ENCODE assay signal across 8 cellular contexts in the genomic region with DNA sequence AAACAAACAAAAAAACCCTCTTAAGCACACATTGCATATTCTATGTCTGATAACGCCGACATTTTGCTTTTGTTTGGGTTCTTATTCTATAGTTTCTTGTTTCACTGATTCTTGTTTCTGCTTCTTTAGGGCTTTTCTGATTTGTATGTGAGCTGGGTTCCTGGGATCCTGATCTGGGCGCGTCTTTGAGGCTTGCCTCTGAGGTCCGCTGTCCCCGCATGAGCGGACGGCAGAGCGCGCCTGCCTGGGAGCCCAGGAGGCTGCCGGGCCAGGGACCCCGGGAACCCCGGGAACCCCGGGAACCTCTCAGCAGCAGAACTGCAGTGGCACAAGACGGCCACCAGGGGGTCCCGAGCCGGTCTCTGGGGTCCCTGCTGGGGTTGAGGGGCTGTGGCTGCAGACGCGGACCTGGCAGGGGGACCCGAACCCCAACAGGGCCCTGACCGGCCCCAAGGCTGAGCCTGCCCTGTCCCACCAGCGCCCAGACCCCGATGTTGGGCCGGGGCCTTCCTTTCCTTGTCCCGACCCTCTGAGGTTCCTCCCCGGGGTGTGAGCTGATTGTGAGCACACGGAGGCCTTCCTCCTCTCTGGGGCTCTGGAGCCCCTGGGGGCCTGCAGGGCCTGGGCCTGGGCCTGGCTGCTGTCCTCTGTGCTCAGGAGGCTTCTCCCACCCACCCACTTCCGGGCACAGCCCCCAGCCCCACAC. TPM values are rescaled to one million over a fixed set of nuclear protein-coding genes. Genes with fewer than 3 reads are reported as not detected.
DNase-seq lines count a peak whose midpoint lies in the region; ATAC-seq, FAIRE-seq and TF ChIP-seq lines count a peak whose summit lies in the region.
"Not testable (repeated sequence)": the region's sequence is repeated elsewhere in the genome, so short reads cannot be mapped to it uniquely, and the experiment has no call there.

No MANE protein-coding gene starts in this region.

- not testable (repeated sequence) for H3K9me1 ChIP-seq in endothelial cell of umbilical vein (replicated peaks; ENCODE audit: control insufficient read depth, extremely low read depth, insufficient read depth, low read length)

- H3K9ac ChIP-seq in endothelial cell of umbilical vein (replicated peaks; ENCODE audit: extremely low read depth, insufficient read depth, low read length): not testable (repeated sequence)

- intact Hi-C loops in CD8-positive, alpha-beta T cell (cut with DNase I, micrococcal nuclease): loop anchor here in 1 of 2 experiments (10.0 kb wide), 1 partner anchor 386 kb away; no protein-coding TSS in a partner anchor
- intact Hi-C loops in PC-9 (cut with micrococcal nuclease; ENCODE audit: unreplicated experiment); upper lobe of right lung (cut with DNase I): not testable (repeated sequence)
- intact Hi-C loops in endothelial cell of umbilical vein (cut with micrococcal nuclease): loop anchor here (10.0 kb wide), 1 partner anchor 596 kb away; no protein-coding TSS in a partner anchor

- TF ChIP-seq POLR2A in endothelial cell of umbilical vein (IDR thresholded peaks at IDR 0.05; ENCODE audit: low read depth, low read length): not testable (repeated sequence)

- not testable (repeated sequence) for H4K20me1 ChIP-seq in PC-9 (ENCODE audit: insufficient read depth); endothelial cell of umbilical vein (replicated peaks; ENCODE audit: control insufficient read depth, extremely low read depth, insufficient read depth, low read length)

- not testable (repeated sequence) for H3K4me3 Mint-ChIP-seq in CD8-positive, alpha-beta T cell; immature natural killer cell

- CTCF ChIA-PET in CD8-positive, alpha-beta T cell (lab: Charles Lee): interaction anchor here (0.7 kb wide), 1 partner anchor 9 kb away, joined by 3 read pairs; no protein-coding TSS in a partner anchor
- CTCF ChIA-PET in PC-9 (lab: Charles Lee); endothelial cell of umbilical vein (lab: Charles Lee): not testable (repeated sequence)

- H3K27ac Mint-ChIP-seq in CD8-positive, alpha-beta T cell; immature natural killer cell: not testable (repeated sequence)

- ATAC-seq in CD8-positive, alpha-beta T cell: peak; percentile 58
- ATAC-seq in GM21723 (IDR thresholded peaks at IDR 0.05; ENCODE audit: unreplicated experiment): peak; percentile 34
- ATAC-seq in upper lobe of right lung: peak; percentile 14

- not testable (repeated sequence) for H3K4me1 Mint-ChIP-seq in CD8-positive, alpha-beta T cell (ENCODE audit: low read depth); immature natural killer cell

- dilution Hi-C loops in endothelial cell of umbilical vein (cut with MboI; ENCODE audit: extremely low pct_ligation_motif_present, low sequenced_read_pairs): not testable (repeated sequence)

- DNase-seq in CD8-positive, alpha-beta T cell; PC-9; endothelial cell of umbilical vein (ENCODE audit: low read depth, low spot score): not testable (repeated sequence)
- DNase-seq in activated T-cell treated with anti-CD3 and anti-CD28 coated beads, Interleukin-2, amount 50 U/mL, for 48 hours: peak; percentile 29 to 44
- peak in 2 of 3 donors; percentile 5 to 12 for DNase-seq in immature natural killer cell
- peak; percentile 39 for DNase-seq in upper lobe of right lung

- BruUV-seq in PC-9 (replicated peaks; lab: Mats Ljungman, UMichigan); endothelial cell of umbilical vein (replicated peaks; lab: Mats Ljungman, UMichigan): not testable (repeated sequence)

- not testable (repeated sequence) for H3K36me3 Mint-ChIP-seq in CD8-positive, alpha-beta T cell; immature natural killer cell

- TF ChIP-seq CTCF in CD8-positive, alpha-beta T cell (IDR thresholded peaks at IDR 0.05): peak; percentile 44
- peak; percentile 53 for TF ChIP-seq CTCF in PC-9 (conservative IDR thresholded peaks at IDR 0.05)
- peak in 1 of 2 donors; percentile 7 for TF ChIP-seq CTCF in endothelial cell of umbilical vein (IDR thresholded peaks at IDR 0.05; ENCODE audit: extremely low read depth in 1 of 2, insufficient read depth in 1 of 2, low read depth in 1 of 2, low read length in 2 of 2)
- peak; percentile 39 for TF ChIP-seq CTCF in neutrophil (IDR thresholded peaks at IDR 0.05)
- not testable (repeated sequence) for TF ChIP-seq CTCF in upper lobe of right lung (IDR thresholded peaks at IDR 0.05)

- H3F3A ChIP-seq in PC-9 (ENCODE audit: insufficient read depth, low read depth): not testable (repeated sequence)

- not testable (repeated sequence) for H3K9me3 Mint-ChIP-seq in CD8-positive, alpha-beta T cell; immature natural killer cell

- not testable (repeated sequence) for H3K9me2 ChIP-seq in PC-9 (ENCODE audit: insufficient read depth)

- H3K27me3 ChIP-seq in CD8-positive, alpha-beta T cell (ENCODE audit: insufficient read depth, low read length); endothelial cell of umbilical vein (ENCODE audit: control insufficient read depth in 2 of 2, insufficient read depth in 2 of 2, low read length in 2 of 2); neutrophil; upper lobe of right lung: not testable (repeated sequence)
- H3K27me3 ChIP-seq in PC-9 (ENCODE audit: insufficient read depth, low read depth): peaks cover 22% of the 10 kb centered on the region

- not testable (repeated sequence) for H3K4me2 ChIP-seq in PC-9; endothelial cell of umbilical vein (ENCODE audit: insufficient read depth, low read length)

- peaks cover 11% of the 10 kb centered on the region for H3K27me3 Mint-ChIP-seq in CD8-positive, alpha-beta T cell (ENCODE audit: low read depth)
- H3K27me3 Mint-ChIP-seq in immature natural killer cell (ENCODE audit: low read depth in 3 of 3): not testable (repeated sequence)

- H3K79me2 ChIP-seq in PC-9 (ENCODE audit: low read depth); endothelial cell of umbilical vein (ENCODE audit: control insufficient read depth, insufficient read depth, low read length): not testable (repeated sequence)

- not testable (repeated sequence) for H2AFZ ChIP-seq in PC-9; endothelial cell of umbilical vein (ENCODE audit: low read depth, low read length)

- H3K4me1 ChIP-seq in CD8-positive, alpha-beta T cell (ENCODE audit: insufficient read depth, low read length); PC-9 (replicated peaks; ENCODE audit: insufficient read depth); endothelial cell of umbilical vein (ENCODE audit: control insufficient read depth, extremely low read depth, insufficient read depth, low read length); neutrophil (ENCODE audit: control insufficient read depth in 1 of 2, insufficient read depth in 1 of 2, low read depth in 1 of 2, low read length in 1 of 2); upper lobe of right lung: not testable (repeated sequence)

- H3K9me3 ChIP-seq in CD8-positive, alpha-beta T cell (ENCODE audit: low read length); PC-9 (ENCODE audit: insufficient read depth, low read depth); endothelial cell of umbilical vein (replicated peaks; ENCODE audit: control insufficient read depth, insufficient read depth, low read length); neutrophil; upper lobe of right lung: not testable (repeated sequence)

- not testable (repeated sequence) for H3K4me3 ChIP-seq in CD8-positive, alpha-beta T cell (ENCODE audit: low read depth, low read length); PC-9; endothelial cell of umbilical vein (replicated peaks in 1 of 3; ENCODE audit: insufficient read depth in 1 of 3, low read depth in 1 of 3, low read length in 3 of 3); neutrophil (ENCODE audit: low read depth in 1 of 2, low read length in 1 of 2); upper lobe of right lung

- FAIRE-seq in endothelial cell of umbilical vein (lab: Jason Lieb, UNC): peak; percentile 70

- H3K36me3 ChIP-seq in CD8-positive, alpha-beta T cell (ENCODE audit: insufficient read depth, low read length); PC-9 (ENCODE audit: low read depth); endothelial cell of umbilical vein (ENCODE audit: control insufficient read depth in 2 of 2, extremely low read depth in 1 of 2, insufficient read depth in 2 of 2, low read length in 2 of 2); neutrophil; upper lobe of right lung: not testable (repeated sequence)

- POLR2A ChIA-PET in CD8-positive, alpha-beta T cell (lab: Charles Lee); PC-9 (lab: Charles Lee; ENCODE audit: unreplicated experiment); endothelial cell of umbilical vein (lab: Charles Lee): not testable (repeated sequence)

- H3K27ac ChIP-seq in CD8-positive, alpha-beta T cell (ENCODE audit: low read depth, low read length); PC-9; endothelial cell of umbilical vein (ENCODE audit: insufficient read depth, low read depth, low read length); neutrophil; upper lobe of right lung: not testable (repeated sequence)

RNA-seq across cellular contexts. Expression of a gene that starts 32.2 kb away (rescaled TPM):
- total RNA-seq in CD8-positive, alpha-beta T cell: 1 to 10 TPM; 2.8 to 3.4 TPM
- 1.0 and 1.1 TPM in 2 replicates for total RNA-seq in PC-9 (2021)
- total RNA-seq in endothelial cell of umbilical vein: 4.8 and 5.3 TPM in 2 replicates
- polyA plus RNA-seq in endothelial cell of umbilical vein: 7.7 and 13.1 TPM in 2 replicates
- polyA plus RNA-seq in endothelial cell of umbilical vein (2011; cell fraction: cytosol; rRNA removed): 1.8 and 4.0 TPM in 2 replicates
- polyA plus RNA-seq in endothelial cell of umbilical vein (2011; cell fraction: nucleus; rRNA removed): 1.8 and 2.2 TPM in 2 replicates
- polyA plus RNA-seq in endothelial cell of umbilical vein (2012): 1.5 and 3.9 TPM in 2 replicates
- 2.0 and 3.7 TPM in 2 replicates for polyA minus RNA-seq in endothelial cell of umbilical vein
- polyA minus RNA-seq in endothelial cell of umbilical vein (2011; cell fraction: cytosol; rRNA and poly(A)+ RNA removed): 2.4 TPM
- polyA minus RNA-seq in endothelial cell of umbilical vein (2011; cell fraction: nucleus; rRNA and poly(A)+ RNA removed): 0.38 and 2.1 TPM in 2 replicates
- polyA plus RNA-seq in immature natural killer cell: 1 to 10 TPM in 2 of 3 donors, not detected in 1; 1.1 to 1.4 TPM
- total RNA-seq in upper lobe of right lung: 1.5 TPM
